Comparison of ENCODE assay signal across 16 cellular contexts in the genomic region with DNA sequence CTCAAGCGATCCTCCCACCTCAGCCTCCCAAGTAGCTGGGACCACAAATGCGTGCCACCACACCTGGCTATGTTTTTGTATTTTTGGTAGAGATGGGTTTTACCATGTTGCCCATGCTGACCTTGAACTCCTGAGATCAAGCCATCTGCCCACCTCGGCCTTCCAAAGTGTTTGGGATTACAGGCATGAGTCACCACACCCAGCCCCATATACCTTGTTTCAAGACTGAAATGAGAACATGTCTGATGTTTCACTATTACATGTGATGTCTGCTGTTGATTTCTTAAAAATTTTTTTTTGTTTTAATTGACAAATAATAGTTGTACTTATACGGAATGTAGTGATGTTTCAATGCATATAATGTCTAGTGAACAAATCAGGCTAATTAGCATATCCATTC. TPM values are rescaled to one million over a fixed set of nuclear protein-coding genes. Genes with fewer than 3 reads are reported as not detected.
DNase-seq lines count a peak whose midpoint lies in the region; ATAC-seq, FAIRE-seq and TF ChIP-seq lines count a peak whose summit lies in the region.
"Had no signal": no experiment of that assay in that cellular context is flagged by ENCODE, and none has a peak within 500 bp of the region (broad histone marks: within the 10 kb centered on the region; RNA-seq: fewer than 3 reads in every experiment).

No MANE protein-coding gene starts in this region.

- H2AFZ ChIP-seq in GM23338 (no peak overlapping the region), K562 (ENCODE audit: low read depth, low read length) (no peak overlapping the region)

- H3K27me3 Mint-ChIP-seq in activated CD4-positive, alpha-beta memory T cell treated with anti-CD3 and anti-CD28 coated beads for 36 hours: no peaks in the 10 kb centered on the region
- no peaks in the 10 kb centered on the region for H3K27me3 Mint-ChIP-seq in activated CD4-positive, alpha-beta memory T cell treated with anti-CD3 and anti-CD28 coated beads, Interleukin-2, amount 10 ng/mL, durations not matched to agents 7 days and 5 days
- peaks cover 10% of the 10 kb centered on the region for H3K27me3 Mint-ChIP-seq in GM23338 (ENCODE audit: insufficient read depth, low read depth, poor library complexity)
- H3K27me3 Mint-ChIP-seq: CD4-positive, alpha-beta memory T cell had no signal

- H3K36me3 ChIP-seq in right atrium auricular region: peaks cover 4% of the 10 kb centered on the region
- peaks cover under 1% of the 10 kb centered on the region; the same call in 1 of the 2 replicates for H3K36me3 ChIP-seq in GM23338 (ENCODE audit: insufficient read depth)
- no peaks in the 10 kb centered on the region for H3K36me3 ChIP-seq in K562 (ENCODE audit: control insufficient read depth, insufficient read depth, low read length)
- H3K36me3 ChIP-seq: BE2C had no signal

- no peak for FAIRE-seq in K562 (lab: Jason Lieb, UNC)
- FAIRE-seq: A549, GM18507, H54 had no signal

- H3K27me3 ChIP-seq in right atrium auricular region (no peaks in the 10 kb centered on the region), GM23338 (ENCODE audit: insufficient read depth) (no peaks in the 10 kb centered on the region), K562 (ENCODE audit: control insufficient read depth in 2 of 2, insufficient read depth in 2 of 2, low read length in 2 of 2) (no peaks in the 10 kb centered on the region)
- H3K27me3 ChIP-seq: BE2C had no signal

- H3K4me2 ChIP-seq in GM23338 (no peak overlapping the region), K562 (ENCODE audit: insufficient read depth, low read length) (no peak overlapping the region)
- H3K4me2 ChIP-seq: A549 had no signal

- WGBS in K562 (ENCODE audit: insufficient coverage, low coverage, missing lambda C conversion rate): 94% methylated on average over 4 of the region's 4 CpGs

- H3K9me3 ChIP-seq in right atrium auricular region (no peaks in the 10 kb centered on the region), K562 (replicated peaks; ENCODE audit: control insufficient read depth, insufficient read depth, low read depth, low read length) (no peaks in the 10 kb centered on the region)
- H3K9me3 ChIP-seq: A549, BE2C had no signal

- peaks cover 5% of the 10 kb centered on the region for H3K4me1 Mint-ChIP-seq in activated CD4-positive, alpha-beta memory T cell treated with anti-CD3 and anti-CD28 coated beads for 36 hours (ENCODE audit: low read depth)
- peaks cover 2% of the 10 kb centered on the region for H3K4me1 Mint-ChIP-seq in activated CD4-positive, alpha-beta memory T cell treated with anti-CD3 and anti-CD28 coated beads, Interleukin-2, amount 10 ng/mL, durations not matched to agents 7 days and 5 days
- H3K4me1 Mint-ChIP-seq in GM23338: peaks cover 57% of the 10 kb centered on the region

- in situ Hi-C loops in K562 (cut with MboI): no loop called here

- no peak for TF ChIP-seq RAD21 in K562 (CRISPR knock-in tag; conservative IDR thresholded peaks at IDR 0.05 in 1 of 2, IDR thresholded peaks at IDR 0.05 in 1 of 2)

- no peaks in the 10 kb centered on the region for H4K20me1 ChIP-seq in GM23338 (replicated peaks; ENCODE audit: insufficient read depth)
- no peaks in the 10 kb centered on the region for H4K20me1 ChIP-seq in K562 (replicated peaks; ENCODE audit: control insufficient read depth, insufficient read depth, low read length)

- TF ChIP-seq EP300 in K562 (IDR thresholded peaks at IDR 0.05; ENCODE audit: low read length): no peak

- H3K9me1 ChIP-seq in K562 (ENCODE audit: control insufficient read depth, insufficient read depth, low read length): no peaks in the 10 kb centered on the region

- peaks cover 2% of the 10 kb centered on the region; the same call in 1 of the 2 replicates for H3F3A ChIP-seq in GM23338 (replicated peaks; ENCODE audit: low read depth)

- H3K27ac Mint-ChIP-seq in activated CD4-positive, alpha-beta memory T cell treated with anti-CD3 and anti-CD28 coated beads for 36 hours: no peak overlapping the region
- no peak overlapping the region for H3K27ac Mint-ChIP-seq in activated CD4-positive, alpha-beta memory T cell treated with anti-CD3 and anti-CD28 coated beads, Interleukin-2, amount 10 ng/mL, durations not matched to agents 7 days and 5 days
- peak overlapping the region; percentile 85; the same call in 1 of the 2 replicates for H3K27ac Mint-ChIP-seq in GM23338

- POLR2A ChIA-PET in activated CD4-positive, alpha-beta memory T cell treated with anti-CD3 and anti-CD28 coated beads for 36 hours (lab: Charles Lee): no interaction called here
- POLR2A ChIA-PET in activated CD4-positive, alpha-beta memory T cell treated with anti-CD3 and anti-CD28 coated beads, Interleukin-2, amount 10 ng/mL, durations not matched to agents 7 days and 5 days (lab: Charles Lee): no interaction called here
- POLR2A ChIA-PET in K562 (lab: Yijun Ruan, JAX): interaction anchor here (0.9 to 1.0 kb wide), 2 partner anchors 14 to 19 kb away, joined by 3 to 4 read pairs; no protein-coding TSS in a partner anchor

- no TSS peak for BruUV-seq in K562 (replicated peaks; lab: Mats Ljungman, UMichigan)

- no peak for TF ChIP-seq POLR2A in K562 (conservative IDR thresholded peaks at IDR 0.05)

- H3K4me1 ChIP-seq in right atrium auricular region: peaks cover 0 to 33% of the 10 kb centered on the region in 2 donors
- H3K4me1 ChIP-seq in GM23338 (ENCODE audit: insufficient read depth): peaks cover 28% of the 10 kb centered on the region
- H3K4me1 ChIP-seq in K562 (replicated peaks in 1 of 2; ENCODE audit: control insufficient read depth in 2 of 2, insufficient read depth in 2 of 2, low read length in 2 of 2): no peaks in the 10 kb centered on the region
- H3K4me1 ChIP-seq: A549, BE2C had no signal

- peaks cover 76% of the 10 kb centered on the region for H3K79me2 ChIP-seq in GM23338 (replicated peaks; ENCODE audit: insufficient read depth)
- no peaks in the 10 kb centered on the region for H3K79me2 ChIP-seq in K562 (ENCODE audit: control insufficient read depth, insufficient read depth, low read length)

- H3K4me3 ChIP-seq in right atrium auricular region (no peak overlapping the region), GM23338 (no peak overlapping the region), K562 (no peak overlapping the region)
- H3K4me3 ChIP-seq: A549 had no signal

- H3K36me3 Mint-ChIP-seq in activated CD4-positive, alpha-beta memory T cell treated with anti-CD3 and anti-CD28 coated beads for 36 hours: peaks cover 8% of the 10 kb centered on the region
- H3K36me3 Mint-ChIP-seq in activated CD4-positive, alpha-beta memory T cell treated with anti-CD3 and anti-CD28 coated beads, Interleukin-2, amount 10 ng/mL, durations not matched to agents 7 days and 5 days (ENCODE audit: low read depth): no peaks in the 10 kb centered on the region
- peaks cover 40% of the 10 kb centered on the region for H3K36me3 Mint-ChIP-seq in GM23338 (ENCODE audit: low read depth)

- H3K27ac ChIP-seq in right atrium auricular region (peak overlapping the region; percentile 0 to 75), GM23338 (ENCODE audit: low read depth) (no peak overlapping the region), K562 (ENCODE audit: extremely low read depth, low read depth, low read length) (no peak overlapping the region)
- H3K27ac ChIP-seq: A549, C4-2B had no signal

- DNase-seq in activated CD4-positive, alpha-beta memory T cell treated with anti-CD3 and anti-CD28 coated beads for 36 hours: peak; percentile 21
- DNase-seq in activated CD4-positive, alpha-beta memory T cell treated with anti-CD3 and anti-CD28 coated beads, Interleukin-2, amount 10 ng/mL, durations not matched to agents 7 days and 5 days: no peak
- DNase-seq in right atrium auricular region (ENCODE audit: low spot score): no peak
- no peak for DNase-seq in cardiac septum (ENCODE audit: low spot score)
- DNase-seq in GM23338 (ENCODE audit: low spot score): no peak
- no peak for DNase-seq in K562 (ENCODE audit: extremely low read depth in 1 of 4, low spot score in 3 of 4)
- DNase-seq in putamen (ENCODE audit: low spot score): no peak
- DNase-seq: BE2C; CD4-positive, alpha-beta memory T cell; DND-41; GF-D8 had no signal

- H3K9ac ChIP-seq in K562 (ENCODE audit: insufficient read depth in 1 of 2, low read depth in 2 of 2, low read length in 2 of 2): no peak overlapping the region

- no peak for TF ChIP-seq CTCF in right atrium auricular region (IDR thresholded peaks at IDR 0.05)
- TF ChIP-seq CTCF in GM23338 (conservative IDR thresholded peaks at IDR 0.05; ENCODE audit: low read depth in 2 of 2): no peak
- TF ChIP-seq CTCF in K562 (IDR thresholded peaks at IDR 0.05 in 2 of 3, conservative IDR thresholded peaks at IDR 0.05 in 1 of 3; ENCODE audit: insufficient read depth in 2 of 3, low read depth in 1 of 3, low read length in 3 of 3): no peak

- no peaks in the 10 kb centered on the region for H3K9me2 ChIP-seq in GM23338 (ENCODE audit: insufficient read depth)

- H3K4me3 Mint-ChIP-seq in activated CD4-positive, alpha-beta memory T cell treated with anti-CD3 and anti-CD28 coated beads for 36 hours: no peak overlapping the region
- H3K4me3 Mint-ChIP-seq in activated CD4-positive, alpha-beta memory T cell treated with anti-CD3 and anti-CD28 coated beads, Interleukin-2, amount 10 ng/mL, durations not matched to agents 7 days and 5 days: no peak overlapping the region
- H3K4me3 Mint-ChIP-seq in GM23338: no peak overlapping the region
- H3K4me3 Mint-ChIP-seq: CD4-positive, alpha-beta memory T cell had no signal

- no peaks in the 10 kb centered on the region for H3K9me3 Mint-ChIP-seq in activated CD4-positive, alpha-beta memory T cell treated with anti-CD3 and anti-CD28 coated beads for 36 hours
- H3K9me3 Mint-ChIP-seq in activated CD4-positive, alpha-beta memory T cell treated with anti-CD3 and anti-CD28 coated beads, Interleukin-2, amount 10 ng/mL, durations not matched to agents 7 days and 5 days: no peaks in the 10 kb centered on the region
- no peaks in the 10 kb centered on the region for H3K9me3 Mint-ChIP-seq in GM23338

- intact Hi-C loops in activated CD4-positive, alpha-beta memory T cell treated with anti-CD3 and anti-CD28 coated beads for 36 hours (cut with micrococcal nuclease): no loop called here
- intact Hi-C loops in cardiac septum (cut with DNase I) (no loop called here), K562 (cut with micrococcal nuclease) (no loop called here)

- CTCF ChIA-PET in activated CD4-positive, alpha-beta memory T cell treated with anti-CD3 and anti-CD28 coated beads for 36 hours (lab: Charles Lee): interaction anchor here (2.4 kb wide), 1 partner anchor 34 kb away, joined by 5 read pairs; no protein-coding TSS in a partner anchor
- CTCF ChIA-PET in activated CD4-positive, alpha-beta memory T cell treated with anti-CD3 and anti-CD28 coated beads, Interleukin-2, amount 10 ng/mL, durations not matched to agents 7 days and 5 days (lab: Charles Lee): no interaction called here
- CTCF ChIA-PET in K562 (lab: Yijun Ruan, JAX; ENCODE audit: low intra/inter-chr PET ratio): no interaction called here

- ATAC-seq in GM23338 (no peak), K562 (no peak)
- ATAC-seq: A549, HCT116 had no signal

RNA-seq across cellular contexts. Expression of gene KLHL7, which starts 14.5 kb away (rescaled TPM):
- 10 to 100 TPM; 24.3 to 24.8 TPM for total RNA-seq in activated CD4-positive, alpha-beta memory T cell treated with anti-CD3 and anti-CD28 coated beads for 36 hours
- 10 to 100 TPM; 19.9 to 20.5 TPM for total RNA-seq in activated CD4-positive, alpha-beta memory T cell treated with anti-CD3 and anti-CD28 coated beads, Interleukin-2, amount 10 ng/mL, durations not matched to agents 7 days and 5 days
- total RNA-seq in right atrium auricular region (10 to 100 TPM; 37.3 to 87.6 TPM), cardiac septum (103 TPM), K562 (2014; rRNA removed) (29.6 and 30.1 TPM in 2 replicates), K562 (2014; rRNA removed; fragmentation: Illumina TruSeq; extraction: Trizol) (34.6 and 37.6 TPM in 2 replicates), K562 (2015; rRNA removed; fragmentation: Illumina TruSeq; extraction: Trizol) (30.2 and 32.3 TPM in 2 replicates), K562 (2021) (28.1 and 28.4 TPM in 2 replicates)
- 119 and 143 TPM in 2 replicates for total RNA-seq in GM23338 (2014; rRNA removed; shearing (Covaris generic))
- polyA plus RNA-seq in GM23338 (2016; fragmentation: Nextera tagmentation; extraction: Ambion mirVana) (85.8 and 92.5 TPM in 2 replicates), K562 (2011; rRNA removed) (42.5 and 63.1 TPM in 2 replicates), K562 (2014; fragmentation: Illumina TruSeq; extraction: Trizol) (29.4 and 34.0 TPM in 2 replicates), K562 (2014; fragmentation: Nextera tagmentation; extraction: Ambion mirVana) (1 to 10 TPM; 4.2 to 7.8 TPM), K562 (2014; rRNA removed) (38.6 and 42.8 TPM in 2 replicates)
- total RNA-seq in K562 (2011; cell fraction: chromatin; rRNA removed; ENCODE audit: low replicate concordance): 17.3 and 18.5 TPM in 2 replicates
- total RNA-seq in K562 (2011; cell fraction: nucleolus; rRNA removed): 15.0 and 16.7 TPM in 2 replicates
- 16.5 and 17.6 TPM in 2 replicates for total RNA-seq in K562 (2011; cell fraction: nucleoplasm; rRNA removed)
- 25.2 and 25.3 TPM in 2 replicates for polyA plus RNA-seq in K562 (2011; cell fraction: cytosol; rRNA removed)
- 8.5 and 15.8 TPM in 2 replicates for polyA plus RNA-seq in K562 (2011; cell fraction: nucleus; rRNA removed)
- 21.6 and 23.4 TPM in 2 replicates for polyA plus RNA-seq in K562 (2012)
- 33.9 and 37.5 TPM in 2 replicates for polyA minus RNA-seq in K562 (2011; rRNA and poly(A)+ RNA removed)
- 21.7 and 23.7 TPM in 2 replicates for polyA minus RNA-seq in K562 (2011; cell fraction: cytosol; rRNA and poly(A)+ RNA removed)
- 10.8 and 24.2 TPM in 2 replicates for polyA minus RNA-seq in K562 (2011; cell fraction: nucleus; rRNA and poly(A)+ RNA removed)

Comparison
In these comparisons a context has a peak if more than half of its experiments do, and no peak if none do; other contexts are left out.
1. H3K27ac ChIP-seq: peak in right atrium auricular region (2 of 2); none in GM23338 (single experiment) and K562 (single experiment).